In genomic region chr18:53605198-53605597, GRCh38 we compare ENCODE assay signal across 8 cellular contexts.
"Had no signal": no experiment of that assay in that cellular context is flagged by ENCODE, and none has a peak within 500 bp of the region (broad histone marks: within the 10 kb centered on the region; RNA-seq: fewer than 3 reads in every experiment).

No MANE protein-coding gene starts in this region.

- H3K4me1 Mint-ChIP-seq: IgD-negative memory B cell had no signal

- H3K36me3 Mint-ChIP-seq: IgD-negative memory B cell had no signal

- H3K27ac ChIP-seq: HL-60 had no signal

- ATAC-seq: HepG2, K562 had no signal

- H3K4me3 Mint-ChIP-seq: IgD-negative memory B cell had no signal

- H3K4me3 ChIP-seq: K562 had no signal

- H3K27ac Mint-ChIP-seq: IgD-negative memory B cell had no signal

- H3K27me3 Mint-ChIP-seq: IgD-negative memory B cell had no signal

- FAIRE-seq: HepG2, HTR-8/SVneo, K562 had no signal

- DNase-seq: IMR-90, KBM-7, KG1 had no signal
